In genomic region chr4:147370881-147371280, GRCh38 we compare ENCODE assay signal across 1 cellular context.
TF ChIP-seq lines count a peak whose summit lies in the region.

No MANE protein-coding gene starts in this region.

TF ChIP-seq in IMR-90, 13 proteins besides CTCF, POLR2A, EP300 and RAD21:
- no peak for TF ChIP-seq USF2 (IDR thresholded peaks at IDR 0.05; ENCODE audit: low read depth, low read length)
- no peak for TF ChIP-seq BHLHE40 (IDR thresholded peaks at IDR 0.05; ENCODE audit: low read depth, low read length)
- TF ChIP-seq SMC3 (IDR thresholded peaks at IDR 0.05; ENCODE audit: low read depth, low read length) = no peak
- TF ChIP-seq CHD1 (IDR thresholded peaks at IDR 0.05; ENCODE audit: low read depth, low read length) = no peak
- TF ChIP-seq RCOR1 (IDR thresholded peaks at IDR 0.05; ENCODE audit: insufficient replicate concordance, low read length) = no peak
- TF ChIP-seq NFE2L2 (IDR thresholded peaks at IDR 0.05; ENCODE audit: low read depth, low read length) = no peak
- TF ChIP-seq MAFK (IDR thresholded peaks at IDR 0.05; ENCODE audit: low read depth, low read length) = no peak
- TF ChIP-seq RFX5 (IDR thresholded peaks at IDR 0.05; ENCODE audit: low read depth, low read length) = no peak
- TF ChIP-seq MXI1 (IDR thresholded peaks at IDR 0.05; ENCODE audit: borderline replicate concordance, low read depth, low read length) = no peak
- no peak for TF ChIP-seq ELK1 (IDR thresholded peaks at IDR 0.05; ENCODE audit: borderline replicate concordance, low read depth, low read length)
- TF ChIP-seq FOS (IDR thresholded peaks at IDR 0.05; ENCODE audit: low read depth, low read length) = no peak
- no peak for TF ChIP-seq MAZ (IDR thresholded peaks at IDR 0.05; ENCODE audit: borderline replicate concordance, low read depth, low read length)
